ENCODE assay signal across 17 cellular contexts in genomic region chr20:59845472-59845871, GRCh38.
"Had no signal": no experiment of that assay in that cellular context is flagged by ENCODE, and none has a peak within 500 bp of the region (broad histone marks: within the 10 kb centered on the region; RNA-seq: fewer than 3 reads in every experiment).

No MANE protein-coding gene starts in this region.

- H3K27me3 ChIP-seq: esophagus squamous epithelium, right lobe of liver, upper lobe of left lung, uterus had no signal

- ATAC-seq: left colon; mucosa of descending colon; naive thymus-derived CD8-positive, alpha-beta T cell; psoas muscle; right lobe of liver; stimulated activated memory B cell treated with anti-CD40 and anti-IgM and Interleukin-4, amounts not matched to agents 10 μg/mL and 1 μg/mL and 100 μg/mL, for 72 hours had no signal

- DNase-seq: effector memory CD4-positive, alpha-beta T cell; esophagus squamous epithelium; foreskin fibroblast; hippocampal formation; left colon; mucosa of descending colon; naive thymus-derived CD8-positive, alpha-beta T cell; psoas muscle; retina; right lobe of liver; stimulated activated CD4-positive, alpha-beta T cell treated with anti-CD3 and anti-CD28 coated beads, Interleukin-4, amount 100 ng/mL, for 1 hour; tibial artery; upper lobe of left lung; uterus had no signal

- H3K4me3 ChIP-seq: esophagus squamous epithelium, mucosa of descending colon, psoas muscle, right lobe of liver, tibial artery, upper lobe of left lung, uterus had no signal

- H3K4me1 ChIP-seq: esophagus squamous epithelium, psoas muscle, right lobe of liver, tibial artery, upper lobe of left lung, uterus had no signal

- H3K9me3 ChIP-seq: esophagus squamous epithelium, mucosa of descending colon, neutrophil, psoas muscle, right lobe of liver, tibial artery, upper lobe of left lung, uterus had no signal

- H3K27ac ChIP-seq: epithelial cell of prostate, esophagus squamous epithelium, neutrophil, psoas muscle, right lobe of liver, tibial artery, upper lobe of left lung, uterus had no signal

- H3K36me3 ChIP-seq: esophagus squamous epithelium, neutrophil, right lobe of liver, tibial artery, uterus had no signal
